In the genomic region with DNA sequence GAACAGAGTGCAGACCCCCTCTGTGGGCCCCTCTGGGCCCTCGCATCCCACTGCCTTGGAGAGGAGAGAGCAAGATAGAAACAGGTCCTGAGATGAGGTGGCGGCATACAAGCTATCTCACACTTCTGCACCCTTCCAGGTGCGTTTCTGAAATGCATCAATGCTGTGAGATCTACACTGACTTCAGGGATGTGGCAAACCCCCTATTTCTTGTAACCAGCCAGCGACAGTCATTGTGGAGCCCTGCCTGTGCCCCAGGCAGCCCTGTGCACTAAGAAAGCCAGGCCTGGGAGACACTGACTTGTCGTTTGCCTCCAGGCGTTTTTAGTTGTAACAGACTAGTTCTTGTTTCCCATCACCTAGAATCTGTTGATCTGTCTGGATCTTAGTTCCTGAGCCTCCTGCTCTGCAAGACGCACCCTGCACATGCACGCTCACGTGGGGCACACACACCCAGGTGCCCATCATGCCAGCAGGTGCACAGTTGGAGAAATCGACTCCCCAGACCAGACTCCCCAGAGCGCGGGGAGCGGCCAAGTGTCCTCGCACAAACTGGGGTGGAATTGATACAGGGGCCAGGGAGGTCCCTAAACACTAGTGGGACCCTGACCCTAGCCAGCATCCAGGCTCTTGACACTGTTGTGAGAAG, we compare ENCODE assay signal across 22 cellular contexts.
"Had no signal": no experiment of that assay in that cellular context is flagged by ENCODE, and none has a peak within 500 bp of the region (broad histone marks: within the 10 kb centered on the region; RNA-seq: fewer than 3 reads in every experiment).

No MANE protein-coding gene starts in this region.

- H3K36me3 Mint-ChIP-seq: WTC11 had no signal

- H3K36me3 ChIP-seq: brain microvascular endothelial cell, colonic mucosa, lower lobe of right lung, transverse colon had no signal

- DNase-seq: activated CD4-positive, alpha-beta memory T cell treated with anti-CD3 and anti-CD28 coated beads, Interleukin-2, amount 10 ng/mL, durations not matched to agents 7 days and 5 days; activated CD4-positive, alpha-beta T cell treated with anti-CD3 and anti-CD28 coated beads for 4 hours; activated effector memory CD4-positive, alpha-beta T cell treated with Interleukin-2 at 50 U/mL for 16 hours; activated T-cell treated with anti-CD3 and anti-CD28 coated beads, Interleukin-2, amount 50 U/mL, for 24 hours; aorta; brain microvascular endothelial cell; central memory CD4-positive, alpha-beta T cell; colonic mucosa; endodermal cell; foreskin fibroblast; hippocampal formation; lower lobe of right lung; stimulated activated CD4-positive, alpha-beta T cell treated with anti-CD3 and anti-CD28 coated beads, Interleukin-12 subunit alpha, Interleukin-12 subunit beta, amount 100 ng/mL, for 4 hours; stimulated activated CD4-positive, alpha-beta T cell treated with anti-CD3 and anti-CD28 coated beads, Interleukin-1b, Interleukin-23, amount 100 ng/mL, for 48 hours; stimulated activated CD8-positive, alpha-beta memory T cell treated with anti-CD3 and anti-CD28 coated beads, Interleukin-4, amount 100 ng/mL, for 48 hours; transverse colon had no signal

- H3K4me1 Mint-ChIP-seq: neural crest cell had no signal

- H3K4me3 ChIP-seq: colonic mucosa, lower lobe of right lung, suprapubic skin, transverse colon had no signal

- H3K27ac ChIP-seq: brain microvascular endothelial cell, colonic mucosa, epithelial cell of prostate, lower lobe of right lung, suprapubic skin, transverse colon had no signal

- ATAC-seq: lower lobe of right lung, WTC11 had no signal

- H3K27me3 Mint-ChIP-seq: activated CD4-positive, alpha-beta memory T cell treated with anti-CD3 and anti-CD28 coated beads, Interleukin-2, amount 10 ng/mL, durations not matched to agents 7 days and 5 days; activated T-cell treated with anti-CD3 and anti-CD28 coated beads, Interleukin-2, amount 50 U/mL, for 24 hours; stimulated activated naive CD8-positive, alpha-beta T cell treated with anti-CD3 and anti-CD28 coated beads, Interleukin-15, Interleukin-2, amounts not matched to agents 100 ng/mL and 50 ng/mL, for 24 hours had no signal

- H3K4me3 Mint-ChIP-seq: activated CD4-positive, alpha-beta memory T cell treated with anti-CD3 and anti-CD28 coated beads, Interleukin-2, amount 10 ng/mL, durations not matched to agents 7 days and 5 days; activated T-cell treated with anti-CD3 and anti-CD28 coated beads, Interleukin-2, amount 50 U/mL, for 24 hours; endodermal cell; neural crest cell; stimulated activated naive CD8-positive, alpha-beta T cell treated with anti-CD3 and anti-CD28 coated beads, Interleukin-15, Interleukin-2, amounts not matched to agents 100 ng/mL and 50 ng/mL, for 24 hours; WTC11 had no signal

- H3K27ac Mint-ChIP-seq: activated CD4-positive, alpha-beta memory T cell treated with anti-CD3 and anti-CD28 coated beads, Interleukin-2, amount 10 ng/mL, durations not matched to agents 7 days and 5 days; endodermal cell; progenitor cell of endocrine pancreas; stimulated activated naive CD8-positive, alpha-beta T cell treated with anti-CD3 and anti-CD28 coated beads, Interleukin-15, Interleukin-2, amounts not matched to agents 100 ng/mL and 50 ng/mL, for 24 hours; WTC11 had no signal

- H3K9me3 ChIP-seq: colonic mucosa, lower lobe of right lung, suprapubic skin, transverse colon had no signal

- H3K4me1 ChIP-seq: colonic mucosa, lower lobe of right lung, suprapubic skin, transverse colon had no signal

- H3K27me3 ChIP-seq: brain microvascular endothelial cell, colonic mucosa, suprapubic skin, transverse colon had no signal

- H3K9me3 Mint-ChIP-seq: activated CD4-positive, alpha-beta memory T cell treated with anti-CD3 and anti-CD28 coated beads, Interleukin-2, amount 10 ng/mL, durations not matched to agents 7 days and 5 days; activated T-cell treated with anti-CD3 and anti-CD28 coated beads, Interleukin-2, amount 50 U/mL, for 24 hours; endodermal cell; neural crest cell; stimulated activated naive CD8-positive, alpha-beta T cell treated with anti-CD3 and anti-CD28 coated beads, Interleukin-15, Interleukin-2, amounts not matched to agents 100 ng/mL and 50 ng/mL, for 24 hours; WTC11 had no signal
